13 cellular contexts compared by ENCODE assay signal in the genomic region with DNA sequence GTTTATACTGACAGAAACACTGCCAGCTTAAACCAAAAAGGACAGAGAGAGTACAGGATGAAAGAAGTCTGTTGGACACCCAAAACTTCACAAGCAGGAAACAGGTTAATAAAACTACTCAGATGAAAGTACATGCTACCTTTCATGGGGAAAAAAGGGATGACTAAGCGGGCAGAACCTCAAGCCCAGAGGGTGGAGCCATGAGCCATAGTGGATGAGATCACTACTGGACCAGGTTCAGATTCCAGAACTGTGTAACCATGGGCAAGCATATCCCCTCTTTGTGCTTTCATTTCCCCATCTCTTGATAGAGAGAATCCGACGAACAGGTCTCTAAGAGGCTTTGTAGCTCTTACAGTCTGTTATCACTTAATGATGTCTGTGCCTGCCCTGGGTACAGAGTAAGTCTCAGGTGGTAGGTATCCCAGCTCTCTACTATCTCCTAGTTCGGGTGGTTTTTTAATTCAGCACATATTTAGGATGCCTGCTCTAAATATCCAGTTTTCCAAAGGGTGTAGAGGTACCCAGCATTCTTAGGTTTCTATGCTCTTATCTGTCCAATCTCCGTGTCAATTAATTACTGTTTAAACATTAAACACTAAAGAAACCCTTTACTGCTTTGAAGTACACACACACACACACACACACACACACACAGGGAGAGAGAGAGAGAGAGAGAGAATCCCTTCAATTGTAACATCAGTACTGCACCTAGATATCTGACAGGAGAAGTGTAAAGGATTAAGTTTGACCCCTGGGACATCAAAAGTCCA.
DNase-seq lines count a peak whose midpoint lies in the region; ATAC-seq and TF ChIP-seq lines count a peak whose summit lies in the region.
"Had no signal": no experiment of that assay in that cellular context is flagged by ENCODE, and none has a peak within 500 bp of the region (broad histone marks: within the 10 kb centered on the region; RNA-seq: fewer than 3 reads in every experiment).

No MANE protein-coding gene starts in this region.

- H3K4me3 ChIP-seq in fibroblast of the aortic adventitia (ENCODE audit: low read depth, low read length) = no peak overlapping the region
- H3K4me3 ChIP-seq: SJSA1, thyroid gland had no signal

- no peak for ATAC-seq in activated CD4-positive, CD25-positive, alpha-beta regulatory T cell treated with anti-CD3 and anti-CD28 coated beads, Interleukin-2, amount 50 U/mL, for 24 hours
- ATAC-seq in HG02588 (IDR thresholded peaks at IDR 0.05; ENCODE audit: unreplicated experiment) = no peak
- ATAC-seq: activated CD8-positive, alpha-beta T cell treated with anti-CD3 and anti-CD28 coated beads, Interleukin-2, amount 10 ng/mL, durations not matched to agents 7 days and 5 days had no signal

- no peak for TF ChIP-seq CTCF in fibroblast of the aortic adventitia (IDR thresholded peaks at IDR 0.05; ENCODE audit: insufficient read depth, low read length)

- DNase-seq in HT1080 (ENCODE audit: low read depth) (peak; percentile 3), T1000 (lab: John Stamatoyannopoulos, UW) (peak; percentile 26), fibroblast of the aortic adventitia (ENCODE audit: low read depth) (peak; percentile 80), pulmonary artery endothelial cell (ENCODE audit: low read depth, low spot score) (peak; percentile 29)
- no peak for DNase-seq in activated CD8-positive, alpha-beta memory T cell treated with anti-CD3 and anti-CD28 coated beads for 24 hours
- DNase-seq: activated CD8-positive, alpha-beta T cell treated with anti-CD3 and anti-CD28 coated beads, Interleukin-2, amount 10 ng/mL, durations not matched to agents 7 days and 5 days; activated effector memory CD4-positive, alpha-beta T cell treated with anti-CD3 and anti-CD28 coated beads, Interleukin-2, amount 50 U/mL, for 16 hours; CD4-positive, CD25-positive, alpha-beta regulatory T cell; GF-D8; thyroid gland had no signal
